Comparison of ENCODE assay signal across 15 cellular contexts in genomic region chr9:130197386-130197785, GRCh38.
"Had no signal": no experiment of that assay in that cellular context is flagged by ENCODE, and none has a peak within 500 bp of the region (broad histone marks: within the 10 kb centered on the region; RNA-seq: fewer than 3 reads in every experiment).

No MANE protein-coding gene starts in this region.

- ATAC-seq: activated CD8-positive, alpha-beta T cell treated with anti-CD3 and anti-CD28 coated beads for 36 hours; foreskin keratinocyte; heart left ventricle; left colon; lower lobe of right lung; sciatic nerve had no signal

- H3K9me3 ChIP-seq: heart left ventricle, lower lobe of right lung, ovary, spleen, tibial nerve had no signal

- H3K36me3 ChIP-seq: heart left ventricle, lower lobe of right lung, ovary, spleen, tibial nerve had no signal

- DNase-seq: activated B cell treated with CpG ODN at 0.5 μM for 24 hours; activated CD4-positive, alpha-beta T cell treated with anti-CD3 and anti-CD28 coated beads for 48 hours; activated CD8-positive, alpha-beta T cell treated with anti-CD3 and anti-CD28 coated beads for 36 hours; activated gamma-delta T cell; activated T-cell treated with anti-CD3 and anti-CD28 coated beads, Interleukin-2, amount 50 U/mL, for 48 hours; amygdala; foreskin keratinocyte; heart left ventricle; left colon; lower lobe of right lung; ovary; spleen; SW 1271 had no signal

- H3K27me3 ChIP-seq: foreskin keratinocyte, heart left ventricle, ovary, tibial nerve had no signal

- H3K4me1 ChIP-seq: spleen had no signal

- H3K27ac ChIP-seq: foreskin keratinocyte, lower lobe of right lung, ovary, spleen, tibial nerve had no signal

- H3K4me3 ChIP-seq: heart left ventricle, lower lobe of right lung, ovary, spleen, tibial nerve had no signal
